In genomic region chr11:92880391-92880790, GRCh38 we compare ENCODE assay signal across 1 cellular context.
TF ChIP-seq lines count a peak whose summit lies in the region.

No MANE protein-coding gene starts in this region.

TF ChIP-seq in SK-N-SH treated with all-trans-retinoic acid at 6 μM for 48 hours, 23 proteins besides CTCF, POLR2A, EP300 and RAD21 (continued from another document):
- TF ChIP-seq POU6F1 (CRISPR knock-in tag; IDR thresholded peaks at IDR 0.05; ENCODE audit: borderline replicate concordance, low read depth) (no peak), ARNTL (CRISPR knock-in tag; IDR thresholded peaks at IDR 0.05; ENCODE audit: borderline replicate concordance, low read depth) (no peak), ZNF70 (CRISPR knock-in tag; IDR thresholded peaks at IDR 0.05) (no peak), CSDC2 (CRISPR knock-in tag; IDR thresholded peaks at IDR 0.05) (no peak), SNAI2 (CRISPR knock-in tag; IDR thresholded peaks at IDR 0.05) (no peak), ZC3H10 (CRISPR knock-in tag; IDR thresholded peaks at IDR 0.05) (no peak), RARB (CRISPR knock-in tag; IDR thresholded peaks at IDR 0.05) (no peak), TSHZ2 (CRISPR knock-in tag; IDR thresholded peaks at IDR 0.05) (no peak), ZFP30 (CRISPR knock-in tag; IDR thresholded peaks at IDR 0.05) (no peak), ZNF8 (CRISPR knock-in tag; IDR thresholded peaks at IDR 0.05) (no peak), ISL1 (CRISPR knock-in tag; IDR thresholded peaks at IDR 0.05) (no peak), ZNF565 (CRISPR knock-in tag; conservative IDR thresholded peaks at IDR 0.05; ENCODE audit: low read depth) (no peak), PPARA (CRISPR knock-in tag; IDR thresholded peaks at IDR 0.05; ENCODE audit: borderline replicate concordance) (no peak), TCF4 (CRISPR knock-in tag; IDR thresholded peaks at IDR 0.05; ENCODE audit: borderline replicate concordance) (no peak)
